ENCODE assay signal across 1 cellular context in genomic region chr7:19144661-19145428, GRCh38.
TF ChIP-seq lines count a peak whose summit lies in the region.

FERD3L (minus strand) TSS chr7:19145421; CDS start chr7:19145362, 59 bp downstream.

TF ChIP-seq in HepG2, 621 proteins besides CTCF, POLR2A, EP300 and RAD21 (continued from another document):
- no peak for TF ChIP-seq ZC3H4 (CRISPR knock-in tag; IDR thresholded peaks at IDR 0.05; ENCODE audit: borderline replicate concordance)
- TF ChIP-seq PRDM4 (CRISPR knock-in tag; IDR thresholded peaks at IDR 0.05; ENCODE audit: borderline replicate concordance), result no peak
- no peak for TF ChIP-seq ZNF549 (CRISPR knock-in tag; IDR thresholded peaks at IDR 0.05)
- no peak for TF ChIP-seq NFE2L2 (IDR thresholded peaks at IDR 0.05; ENCODE audit: low read length)
- TF ChIP-seq PCBP2 (optimal IDR thresholded peaks at IDR 0.05; ENCODE audit: low read depth, low read length, poor library complexity, severe bottlenecking), result no peak
- TF ChIP-seq TRIM22 (IDR thresholded peaks at IDR 0.05), result no peak
- no peak for TF ChIP-seq SMARCC2 (IDR thresholded peaks at IDR 0.05)
- TF ChIP-seq ZKSCAN1 (IDR thresholded peaks at IDR 0.05; ENCODE audit: low read length), result no peak
- TF ChIP-seq ZNF142 (CRISPR knock-in tag; IDR thresholded peaks at IDR 0.05), result no peak
- no peak for TF ChIP-seq ZNF678 (CRISPR knock-in tag; IDR thresholded peaks at IDR 0.05)
- TF ChIP-seq YEATS4 (CRISPR knock-in tag; IDR thresholded peaks at IDR 0.05; ENCODE audit: borderline replicate concordance), result no peak
- no peak for TF ChIP-seq HNF4G (IDR thresholded peaks at IDR 0.05; ENCODE audit: borderline replicate concordance, low read depth, low read length)
- no peak for TF ChIP-seq HNF4G (CRISPR knock-in tag; IDR thresholded peaks at IDR 0.05; ENCODE audit: borderline replicate concordance, low read depth)
- no peak for TF ChIP-seq KLF15 (CRISPR knock-in tag; IDR thresholded peaks at IDR 0.05; ENCODE audit: borderline replicate concordance)
- no peak for TF ChIP-seq ZMAT3 (CRISPR knock-in tag; conservative IDR thresholded peaks at IDR 0.05)
